Comparison of ENCODE assay signal across 14 cellular contexts in the genomic region with DNA sequence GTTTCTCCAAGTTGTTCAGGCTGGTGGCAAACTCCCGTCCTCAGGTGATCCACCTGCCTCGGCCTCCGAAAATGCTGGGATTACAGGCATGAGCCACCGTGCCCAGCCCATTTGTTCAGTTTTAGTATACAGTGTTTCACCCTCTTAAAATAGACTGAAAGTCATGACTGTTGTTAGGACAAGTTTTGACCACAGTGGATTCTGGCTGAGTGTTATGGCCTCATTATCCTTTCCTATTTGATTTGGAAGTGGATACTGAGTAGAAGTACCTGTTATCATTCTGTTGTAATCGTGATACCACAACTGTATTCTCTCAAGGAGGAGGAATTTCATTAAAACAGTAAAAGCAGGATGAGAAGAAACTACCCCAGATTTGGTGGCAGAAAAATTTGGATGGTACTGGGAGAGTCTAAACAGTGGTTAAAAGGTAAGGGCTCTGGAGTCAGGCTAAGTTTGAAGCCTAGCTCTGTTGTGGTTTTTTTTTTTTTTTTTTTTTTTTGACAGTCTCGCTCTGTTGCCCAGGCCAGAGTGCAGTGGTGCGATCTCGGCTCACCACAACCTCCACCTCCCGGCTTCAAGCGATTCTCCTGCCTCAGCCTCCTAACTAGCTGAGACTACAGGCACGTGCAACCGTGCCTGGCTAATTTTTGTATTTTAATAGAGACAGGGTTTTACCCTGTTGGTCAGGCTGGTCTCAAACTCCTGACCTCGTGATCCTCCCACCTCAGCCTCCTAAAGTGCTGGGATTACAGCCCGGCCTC. TPM values are rescaled to one million over a fixed set of nuclear protein-coding genes. Genes with fewer than 3 reads are reported as not detected.
A peak's percentile ranks its signal among the peaks of the same experiment; 100 is the strongest.
DNase-seq lines count a peak whose midpoint lies in the region; FAIRE-seq and TF ChIP-seq lines count a peak whose summit lies in the region.
"Had no signal": no experiment of that assay in that cellular context is flagged by ENCODE, and none has a peak within 500 bp of the region (broad histone marks: within the 10 kb centered on the region; RNA-seq: fewer than 3 reads in every experiment).

No MANE protein-coding gene starts in this region.

- H3K27ac Mint-ChIP-seq in MCF 10A (ENCODE audit: low read depth, unreplicated experiment): peak overlapping the region; percentile 85
- no peak overlapping the region for H3K27ac Mint-ChIP-seq in type B pancreatic cell

- H3K27ac ChIP-seq in breast epithelium (no peak overlapping the region), endothelial cell of umbilical vein (ENCODE audit: insufficient read depth, low read depth, low read length) (no peak overlapping the region)
- H3K27ac ChIP-seq: suprapubic skin had no signal

- DNase-seq in MCF 10A (ENCODE audit: unreplicated experiment) (no peak), breast epithelium (ENCODE audit: low spot score in 2 of 2) (no peak), T-helper 2 cell (peak in 3 of 5 experiments; percentile 13 to 66 (median 29)), endothelial cell of umbilical vein (ENCODE audit: low read depth, low spot score) (no peak), type B pancreatic cell (ENCODE audit: extremely low spot score, unreplicated experiment) (no peak), AG20443 (ENCODE audit: low spot score) (no peak), EL (no peak)
- DNase-seq in stimulated activated CD4-positive, alpha-beta T cell treated with anti-CD3 and anti-CD28 coated beads, Interleukin-4, amount 100 ng/mL, for 24 hours: no peak
- DNase-seq: cerebellar nuclear complex; GOT3; mesenchymal stem cell; NCI-H187 treated with DMSO at 0.1 percent for 48 hours; stimulated activated CD4-positive, alpha-beta T cell treated with anti-CD3 and anti-CD28 coated beads, Interleukin-15, amount 100 ng/mL, for 24 hours had no signal

- TF ChIP-seq CTCF in MCF 10A (IDR thresholded peaks at IDR 0.05; ENCODE audit: unreplicated experiment) (no peak), breast epithelium (IDR thresholded peaks at IDR 0.05) (no peak), endothelial cell of umbilical vein (IDR thresholded peaks at IDR 0.05; ENCODE audit: extremely low read depth in 1 of 2, insufficient read depth in 1 of 2, low read depth in 1 of 2, low read length in 2 of 2) (no peak), type B pancreatic cell (conservative IDR thresholded peaks at IDR 0.05) (no peak)

- H3K36me3 ChIP-seq in breast epithelium: no peaks in the 10 kb centered on the region
- H3K36me3 ChIP-seq in endothelial cell of umbilical vein (ENCODE audit: control insufficient read depth in 2 of 2, extremely low read depth in 1 of 2, insufficient read depth in 2 of 2, low read length in 2 of 2): no peaks in the 10 kb centered on the region
- H3K36me3 ChIP-seq: suprapubic skin had no signal

- no peaks in the 10 kb centered on the region for H3K9me1 ChIP-seq in endothelial cell of umbilical vein (replicated peaks; ENCODE audit: control insufficient read depth, extremely low read depth, insufficient read depth, low read length)

- no peak overlapping the region for H3K9ac ChIP-seq in endothelial cell of umbilical vein (replicated peaks; ENCODE audit: extremely low read depth, insufficient read depth, low read length)

- no peak overlapping the region for H2AFZ ChIP-seq in endothelial cell of umbilical vein (ENCODE audit: low read depth, low read length)

- no peaks in the 10 kb centered on the region for H3K9me3 Mint-ChIP-seq in MCF 10A (ENCODE audit: unreplicated experiment)
- no peaks in the 10 kb centered on the region for H3K9me3 Mint-ChIP-seq in type B pancreatic cell

- H3K4me3 ChIP-seq in breast epithelium: no peak overlapping the region
- no peak overlapping the region for H3K4me3 ChIP-seq in endothelial cell of umbilical vein (replicated peaks in 1 of 3; ENCODE audit: insufficient read depth in 1 of 3, low read depth in 1 of 3, low read length in 3 of 3)

- H3K36me3 Mint-ChIP-seq in MCF 10A (ENCODE audit: insufficient read depth, unreplicated experiment) (peaks cover 13% of the 10 kb centered on the region), type B pancreatic cell (peaks cover 10% of the 10 kb centered on the region)

- POLR2A ChIA-PET in MCF 10A (lab: Yijun Ruan, JAX): interaction anchor here (1.0 to 7.7 kb wide), 8 partner anchors 16 to 116 kb away, joined by 3 to 158 read pairs (median 9); partner anchors contain the start of genes RPL4, SNAPC5 and ZWILCH
- POLR2A ChIA-PET in endothelial cell of umbilical vein (lab: Charles Lee): no interaction called here

- no TSS peak for BruUV-seq in MCF 10A (replicated peaks; lab: Mats Ljungman, UMichigan)
- no TSS peak for BruUV-seq in endothelial cell of umbilical vein (replicated peaks; lab: Mats Ljungman, UMichigan)

- no peak for TF ChIP-seq POLR2A in breast epithelium (IDR thresholded peaks at IDR 0.05)
- no peak for TF ChIP-seq POLR2A in endothelial cell of umbilical vein (IDR thresholded peaks at IDR 0.05; ENCODE audit: low read depth, low read length)

- H3K27me3 ChIP-seq in breast epithelium (no peaks in the 10 kb centered on the region), endothelial cell of umbilical vein (ENCODE audit: control insufficient read depth in 2 of 2, insufficient read depth in 2 of 2, low read length in 2 of 2) (no peaks in the 10 kb centered on the region)
- H3K27me3 ChIP-seq: suprapubic skin had no signal

- CTCF ChIA-PET in MCF 10A (lab: Yijun Ruan, JAX) (interaction anchor here (0.7 to 2.9 kb wide), 3 partner anchors 24 to 109 kb away, joined by 3 to 50 read pairs (median 13); partner anchors contain the start of gene SNAPC5), endothelial cell of umbilical vein (lab: Charles Lee) (interaction anchor here (1.4 to 5.3 kb wide), 2 partner anchors 12 to 15 kb away, joined by 5 to 51 read pairs; no protein-coding TSS in a partner anchor)

- H3K27me3 Mint-ChIP-seq in MCF 10A (ENCODE audit: insufficient read depth, unreplicated experiment): no peaks in the 10 kb centered on the region
- no peaks in the 10 kb centered on the region for H3K27me3 Mint-ChIP-seq in type B pancreatic cell

- no peaks in the 10 kb centered on the region for H3K9me3 ChIP-seq in breast epithelium
- no peaks in the 10 kb centered on the region for H3K9me3 ChIP-seq in endothelial cell of umbilical vein (replicated peaks; ENCODE audit: control insufficient read depth, insufficient read depth, low read length)
- H3K9me3 ChIP-seq: suprapubic skin had no signal

- peaks cover 75% of the 10 kb centered on the region for H3K79me2 ChIP-seq in endothelial cell of umbilical vein (ENCODE audit: control insufficient read depth, insufficient read depth, low read length)

- H3K4me1 Mint-ChIP-seq in MCF 10A (ENCODE audit: insufficient read depth, unreplicated experiment) (peaks cover 46% of the 10 kb centered on the region), type B pancreatic cell (ENCODE audit: unreplicated experiment) (peaks cover 15% of the 10 kb centered on the region)

- dilution Hi-C loops in endothelial cell of umbilical vein (cut with MboI; ENCODE audit: extremely low pct_ligation_motif_present, low sequenced_read_pairs): no loop called here

- H3K4me2 ChIP-seq in endothelial cell of umbilical vein (ENCODE audit: insufficient read depth, low read length): peak overlapping the region; percentile 26

- intact Hi-C loops in MCF 10A (cut with micrococcal nuclease) (loop anchor here (5.0 kb wide), 1 partner anchor 97 kb away; the partner anchor contains the start of gene DIS3L), breast epithelium (cut with DNase I; ENCODE audit: low total_unique reads) (loop anchor here (5.0 kb wide), 2 partner anchors 108 to 1613 kb away; partner anchors contain the start of gene SNAPC5), endothelial cell of umbilical vein (cut with micrococcal nuclease) (no loop called here)

- FAIRE-seq in endothelial cell of umbilical vein (lab: Jason Lieb, UNC): no peak

- peak overlapping the region; percentile 100 for H3K4me3 Mint-ChIP-seq in MCF 10A (ENCODE audit: unreplicated experiment)
- H3K4me3 Mint-ChIP-seq in type B pancreatic cell: peak overlapping the region; percentile 91

- peaks cover 0 to 5% of the 10 kb centered on the region in 2 donors for H3K4me1 ChIP-seq in breast epithelium
- peaks cover 31% of the 10 kb centered on the region for H3K4me1 ChIP-seq in endothelial cell of umbilical vein (ENCODE audit: control insufficient read depth, extremely low read depth, insufficient read depth, low read length)

- peaks cover 4% of the 10 kb centered on the region for H4K20me1 ChIP-seq in endothelial cell of umbilical vein (replicated peaks; ENCODE audit: control insufficient read depth, extremely low read depth, insufficient read depth, low read length)

TF ChIP-seq in endothelial cell of umbilical vein, 7 proteins besides CTCF, POLR2A, EP300 and RAD21:
- TF ChIP-seq FOS (IDR thresholded peaks at IDR 0.05; ENCODE audit: borderline replicate concordance, insufficient read depth, low read length) (no peak), MYC (IDR thresholded peaks at IDR 0.05; ENCODE audit: low read depth, low read length) (no peak)

RNA-seq across cellular contexts. Expression of gene MAP2K1, which starts 2.6 kb away (rescaled TPM):
- total RNA-seq in MCF 10A (2022) (108 and 115 TPM in 2 replicates), breast epithelium (10 to 100 TPM; 29.2 to 59.7 (median 38.5) TPM), endothelial cell of umbilical vein (45.1 and 45.5 TPM in 2 replicates), type B pancreatic cell (ENCODE audit: low replicate concordance) (27.5 and 33.8 TPM in 2 replicates)
- polyA plus RNA-seq in endothelial cell of umbilical vein: 22.3 and 30.9 TPM in 2 replicates
- polyA plus RNA-seq in endothelial cell of umbilical vein (2011; cell fraction: cytosol; rRNA removed): 20.1 and 24.3 TPM in 2 replicates
- 19.2 and 23.8 TPM in 2 replicates for polyA plus RNA-seq in endothelial cell of umbilical vein (2011; cell fraction: nucleus; rRNA removed)
- 40.0 and 56.7 TPM in 2 replicates for polyA plus RNA-seq in endothelial cell of umbilical vein (2012)
- polyA minus RNA-seq in endothelial cell of umbilical vein: 23.7 and 27.3 TPM in 2 replicates
- 13.8 TPM for polyA minus RNA-seq in endothelial cell of umbilical vein (2011; cell fraction: cytosol; rRNA and poly(A)+ RNA removed)
- 9.2 and 12.0 TPM in 2 replicates for polyA minus RNA-seq in endothelial cell of umbilical vein (2011; cell fraction: nucleus; rRNA and poly(A)+ RNA removed)

RNA-seq across cellular contexts. Expression of gene TIPIN, which starts 32.8 kb away (rescaled TPM):
- total RNA-seq in MCF 10A (2022): 16.1 and 17.1 TPM in 2 replicates
- 1 to 10 TPM; 5.0 to 9.7 (median 6.6) TPM for total RNA-seq in breast epithelium
- 15.4 and 16.2 TPM in 2 replicates for total RNA-seq in endothelial cell of umbilical vein
- polyA plus RNA-seq in endothelial cell of umbilical vein: 2.7 and 3.6 TPM in 2 replicates
- 6.7 and 7.0 TPM in 2 replicates for polyA plus RNA-seq in endothelial cell of umbilical vein (2011; cell fraction: cytosol; rRNA removed)
- 5.0 and 6.0 TPM in 2 replicates for polyA plus RNA-seq in endothelial cell of umbilical vein (2011; cell fraction: nucleus; rRNA removed)
- polyA plus RNA-seq in endothelial cell of umbilical vein (2012): 12.0 and 18.6 TPM in 2 replicates
- 2.0 and 2.3 TPM in 2 replicates for polyA minus RNA-seq in endothelial cell of umbilical vein
- polyA minus RNA-seq in endothelial cell of umbilical vein (2011; cell fraction: cytosol; rRNA and poly(A)+ RNA removed): 13.4 TPM
- polyA minus RNA-seq in endothelial cell of umbilical vein (2011; cell fraction: nucleus; rRNA and poly(A)+ RNA removed): 2.4 and 3.9 TPM in 2 replicates
- 8.3 and 14.3 TPM in 2 replicates for total RNA-seq in type B pancreatic cell (ENCODE audit: low replicate concordance)

Comparison
In these comparisons a context has a peak if more than half of its experiments do, and no peak if none do; other contexts are left out.
1. DNase-seq: peak in T-helper 2 cell (3 of 5); none in MCF 10A (single experiment), breast epithelium (0 of 2), endothelial cell of umbilical vein (single experiment), type B pancreatic cell (single experiment), AG20443 (single experiment), stimulated activated CD4-positive, alpha-beta T cell treated with anti-CD3 and anti-CD28 coated beads, Interleukin-4, amount 100 ng/mL, for 24 hours (single experiment) and EL (single experiment).